Comparison of ENCODE assay signal across 17 cellular contexts in the genomic region with DNA sequence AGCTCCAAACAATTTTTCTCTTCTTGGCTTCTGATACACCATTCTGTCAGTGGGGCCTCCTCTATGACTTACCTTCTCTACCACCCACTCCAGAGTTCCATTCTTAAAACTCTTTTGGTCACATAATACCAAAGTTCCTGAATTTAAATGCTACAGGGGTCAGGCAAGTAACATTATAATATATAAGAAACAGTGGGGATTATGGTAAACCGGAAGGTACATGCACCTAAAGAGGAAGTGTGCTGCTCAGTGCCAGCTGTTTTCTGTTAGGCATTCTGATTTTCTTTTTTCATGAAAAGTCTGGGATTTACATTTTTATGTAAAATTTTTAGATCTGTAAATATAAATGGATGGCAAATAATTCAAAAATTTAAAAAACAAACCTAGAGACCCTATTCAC.
"Had no signal": no experiment of that assay in that cellular context is flagged by ENCODE, and none has a peak within 500 bp of the region (broad histone marks: within the 10 kb centered on the region; RNA-seq: fewer than 3 reads in every experiment).

No MANE protein-coding gene starts in this region.

- H3K4me1 Mint-ChIP-seq: memory B cell, mesothelial cell of epicardium had no signal

- H3K4me3 Mint-ChIP-seq: memory B cell, mesothelial cell of epicardium had no signal

- FAIRE-seq: kidney, urothelium cell line had no signal

- H3K27me3 Mint-ChIP-seq: memory B cell had no signal

- H3K9me3 Mint-ChIP-seq: memory B cell, mesothelial cell of epicardium had no signal

- H3K27ac Mint-ChIP-seq: memory B cell, mesothelial cell of epicardium had no signal

- ATAC-seq: foreskin keratinocyte, left cardiac atrium, lower lobe of right lung had no signal

- DNase-seq: colonic mucosa; dermis blood vessel endothelial cell; foreskin keratinocyte; kidney; left cardiac atrium; left ventricle myocardium inferior; lower lobe of right lung; posterior cingulate gyrus; sigmoid colon; stimulated activated CD4-positive, alpha-beta T cell treated with anti-CD3 and anti-CD28 coated beads, Interleukin-2, amount 100 ng/mL, for 24 hours; stimulated activated CD4-positive, alpha-beta T cell treated with anti-CD3 and anti-CD28 coated beads, Interleukin-4, amount 100 ng/mL, for 4 hours; stimulated activated naive CD4-positive, alpha-beta T cell; stomach; substantia nigra had no signal
